Comparison of ENCODE assay signal across 8 cellular contexts in the genomic region with DNA sequence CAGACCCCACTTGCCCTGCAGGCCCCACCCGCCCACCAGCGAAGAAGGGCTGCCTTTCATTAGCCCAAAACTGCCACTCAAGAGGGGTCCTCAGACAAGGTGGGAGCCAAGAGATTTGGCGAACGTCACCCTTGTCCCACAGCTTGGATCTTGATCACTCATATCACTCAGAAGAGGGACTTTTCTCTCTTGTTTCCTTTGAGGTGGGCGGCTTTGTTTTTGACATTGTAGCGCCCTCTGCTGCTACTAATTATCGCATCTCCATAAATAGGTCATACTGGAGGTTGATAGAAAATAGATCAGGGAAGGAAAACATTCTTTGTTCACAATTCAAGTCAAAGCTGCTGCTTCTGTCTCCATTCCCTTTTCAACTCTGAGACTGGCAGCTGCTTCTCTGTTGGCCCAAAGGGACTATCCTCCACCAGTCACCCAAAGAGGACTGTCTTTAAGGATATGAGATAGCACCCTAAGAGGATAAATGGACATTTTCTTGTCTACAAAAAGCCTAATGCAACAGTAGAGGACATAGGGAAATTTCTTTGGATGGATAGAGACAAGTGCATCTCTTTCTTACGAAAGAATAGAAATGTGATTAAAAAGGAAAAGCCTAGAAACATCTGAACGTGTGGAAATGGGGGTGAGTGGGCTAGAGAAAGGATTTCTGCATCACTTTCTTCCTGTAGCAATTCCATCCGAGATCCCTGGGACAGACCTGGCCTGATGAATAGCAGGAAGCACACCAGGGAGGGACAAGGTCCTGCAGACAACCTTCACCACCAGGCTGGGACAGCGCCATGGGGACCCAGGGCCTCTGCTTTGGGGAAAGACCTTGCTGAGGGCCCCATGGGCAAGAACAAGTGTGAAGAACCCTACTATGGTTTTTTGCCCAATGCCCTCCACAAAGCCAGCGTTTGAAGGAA.
DNase-seq lines count a peak whose midpoint lies in the region; ATAC-seq, FAIRE-seq and TF ChIP-seq lines count a peak whose summit lies in the region.

No MANE protein-coding gene starts in this region.

- intact Hi-C loops in K562 (cut with micrococcal nuclease), result loop anchor here (1.0 to 5.0 kb wide), 3 partner anchors 41 to 156 kb away; no protein-coding TSS in a partner anchor

- H3K4me3 ChIP-seq in K562, result no peak overlapping the region
- no peak overlapping the region for H3K4me3 ChIP-seq in upper lobe of left lung

- BruUV-seq in K562 (replicated peaks; lab: Mats Ljungman, UMichigan), result no TSS peak

- TF ChIP-seq CTCF in K562 (IDR thresholded peaks at IDR 0.05 in 2 of 3, conservative IDR thresholded peaks at IDR 0.05 in 1 of 3; ENCODE audit: insufficient read depth in 2 of 3, low read depth in 1 of 3, low read length in 3 of 3), result peak; percentile 54 to 74 (median 65); a peak in 5 of 6 replicates
- peak; percentile 34 to 74 (median 58) for TF ChIP-seq CTCF in upper lobe of left lung (IDR thresholded peaks at IDR 0.05)

- CTCF ChIA-PET in HEK293T (lab: Yijun Ruan, JAX), result interaction anchor here (0.8 to 3.8 kb wide), 4 partner anchors 15 to 154 kb away, joined by 4 to 27 read pairs (median 6); no protein-coding TSS in a partner anchor
- CTCF ChIA-PET in K562 (lab: Yijun Ruan, JAX; ENCODE audit: low intra/inter-chr PET ratio), result interaction anchor here (1.2 to 4.2 kb wide), 4 partner anchors 81 to 159 kb away, joined by 6 to 33 read pairs (median 14); no protein-coding TSS in a partner anchor

- H3K9me3 ChIP-seq in K562 (replicated peaks; ENCODE audit: control insufficient read depth, insufficient read depth, low read depth, low read length) (no peaks in the 10 kb centered on the region), upper lobe of left lung (no peaks in the 10 kb centered on the region)

- H3K27me3 ChIP-seq in K562 (ENCODE audit: control insufficient read depth in 2 of 2, insufficient read depth in 2 of 2, low read length in 2 of 2) (peaks cover 2 to 9% of the 10 kb centered on the region in 2 experiments; a peak in 3 of 5 replicates), upper lobe of left lung (no peaks in the 10 kb centered on the region)

- TF ChIP-seq EP300 in K562 (IDR thresholded peaks at IDR 0.05; ENCODE audit: low read length), result no peak
- TF ChIP-seq EP300 in upper lobe of left lung (IDR thresholded peaks at IDR 0.05), result no peak

- TF ChIP-seq POLR2A in K562 (conservative IDR thresholded peaks at IDR 0.05), result no peak
- no peak for TF ChIP-seq POLR2A in upper lobe of left lung (IDR thresholded peaks at IDR 0.05)

- H3K36me3 ChIP-seq in K562 (ENCODE audit: control insufficient read depth, insufficient read depth, low read length) (no peaks in the 10 kb centered on the region), upper lobe of left lung (no peaks in the 10 kb centered on the region)

- no peak overlapping the region for H3K9ac ChIP-seq in K562 (ENCODE audit: insufficient read depth in 1 of 2, low read depth in 2 of 2, low read length in 2 of 2)

- peak; percentile 80 to 88 for TF ChIP-seq RAD21 in K562 (CRISPR knock-in tag; conservative IDR thresholded peaks at IDR 0.05 in 1 of 2, IDR thresholded peaks at IDR 0.05 in 1 of 2)

- no peaks in the 10 kb centered on the region for H3K9me1 ChIP-seq in K562 (ENCODE audit: control insufficient read depth, insufficient read depth, low read length)

- POLR2A ChIA-PET in HEK293T (lab: Yijun Ruan, JAX) (no interaction called here), K562 (lab: Yijun Ruan, JAX) (no interaction called here)

- in situ Hi-C loops in K562 (cut with MboI), result loop anchor here (5.0 to 10.0 kb wide), 2 partner anchors 81 to 168 kb away; no protein-coding TSS in a partner anchor

- H4K20me1 ChIP-seq in K562 (replicated peaks; ENCODE audit: control insufficient read depth, insufficient read depth, low read length), result no peaks in the 10 kb centered on the region

- WGBS in K562 (ENCODE audit: insufficient coverage, low coverage, missing lambda C conversion rate), result 4% methylated on average over 10 of the region's 12 CpGs
- 45 to 46% methylated on average over 9 to 12 of the region's 12 CpGs for WGBS in upper lobe of left lung, 2 donors

- H3K4me1 ChIP-seq in K562 (replicated peaks in 1 of 2; ENCODE audit: control insufficient read depth in 2 of 2, insufficient read depth in 2 of 2, low read length in 2 of 2) (peaks cover 0 to 3% of the 10 kb centered on the region in 2 experiments; a peak in 4 of 5 replicates), upper lobe of left lung (peaks cover 0 to 17% (median 3%) of the 10 kb centered on the region in 4 donors)

- peak overlapping the region; percentile 44; the same call in 1 of the 2 replicates for H2AFZ ChIP-seq in K562 (ENCODE audit: low read depth, low read length)

- no peaks in the 10 kb centered on the region for H3K79me2 ChIP-seq in K562 (ENCODE audit: control insufficient read depth, insufficient read depth, low read length)

- ATAC-seq in K562 (peak; percentile 71), upper lobe of left lung (ENCODE audit: low FRiP score in 2 of 2) (peak in 1 of 2 donors; percentile 68), GM21447 (IDR thresholded peaks at IDR 0.05; ENCODE audit: unreplicated experiment) (no peak)

- H3K27ac ChIP-seq in K562 (ENCODE audit: extremely low read depth, low read depth, low read length) (no peak overlapping the region), upper lobe of left lung (no peak overlapping the region)

- FAIRE-seq in K562 (lab: Jason Lieb, UNC), result peak; percentile 80

- H3K4me2 ChIP-seq in K562 (ENCODE audit: insufficient read depth, low read length), result no peak overlapping the region

- DNase-seq in ELR (ENCODE audit: low read depth) (peak; percentile 57), HEK293T (ENCODE audit: extremely low spot score) (peak; percentile 43), NCI-H2196 (lab: John Stamatoyannopoulos, UW; ENCODE audit: unreplicated experiment) (peak; percentile 9), K562 (ENCODE audit: extremely low read depth in 1 of 4, low spot score in 3 of 4) (peak; percentile 12 to 55 (median 22)), kidney tubule cell (ENCODE audit: low spot score) (peak; percentile 67), upper lobe of left lung (peak in 1 of 2 donors; percentile 44)
- no peak for DNase-seq in activated CD8-positive, alpha-beta memory T cell treated with anti-CD3 and anti-CD28 coated beads, Interleukin-2, amount 50 U/mL, for 48 hours

TF ChIP-seq in HEK293T, 16 proteins besides CTCF, POLR2A, EP300 and RAD21:
- no peak for TF ChIP-seq FOXM1 (IDR thresholded peaks at IDR 0.05; ENCODE audit: borderline replicate concordance)
- TF ChIP-seq BHLHE40 (IDR thresholded peaks at IDR 0.05; ENCODE audit: borderline replicate concordance), result no peak
- no peak for TF ChIP-seq ELF4 (IDR thresholded peaks at IDR 0.05)
- no peak for TF ChIP-seq FOXA1 (IDR thresholded peaks at IDR 0.05)
- TF ChIP-seq CTBP1 (IDR thresholded peaks at IDR 0.05; ENCODE audit: borderline replicate concordance), result no peak
- no peak for TF ChIP-seq HDGF (IDR thresholded peaks at IDR 0.05; ENCODE audit: borderline replicate concordance)
- TF ChIP-seq SP1 (IDR thresholded peaks at IDR 0.05), result no peak
- no peak for TF ChIP-seq L3MBTL2 (conservative IDR thresholded peaks at IDR 0.05)
- no peak for TF ChIP-seq LEF1 (IDR thresholded peaks at IDR 0.05; ENCODE audit: borderline replicate concordance)
- no peak for TF ChIP-seq TARDBP (IDR thresholded peaks at IDR 0.05)
- no peak for TF ChIP-seq PKNOX1 (IDR thresholded peaks at IDR 0.05)
- no peak for TF ChIP-seq NFRKB (IDR thresholded peaks at IDR 0.05)

TF ChIP-seq in K562, 482 proteins besides CTCF, POLR2A, EP300 and RAD21:
- TF ChIP-seq, protein P1, sequence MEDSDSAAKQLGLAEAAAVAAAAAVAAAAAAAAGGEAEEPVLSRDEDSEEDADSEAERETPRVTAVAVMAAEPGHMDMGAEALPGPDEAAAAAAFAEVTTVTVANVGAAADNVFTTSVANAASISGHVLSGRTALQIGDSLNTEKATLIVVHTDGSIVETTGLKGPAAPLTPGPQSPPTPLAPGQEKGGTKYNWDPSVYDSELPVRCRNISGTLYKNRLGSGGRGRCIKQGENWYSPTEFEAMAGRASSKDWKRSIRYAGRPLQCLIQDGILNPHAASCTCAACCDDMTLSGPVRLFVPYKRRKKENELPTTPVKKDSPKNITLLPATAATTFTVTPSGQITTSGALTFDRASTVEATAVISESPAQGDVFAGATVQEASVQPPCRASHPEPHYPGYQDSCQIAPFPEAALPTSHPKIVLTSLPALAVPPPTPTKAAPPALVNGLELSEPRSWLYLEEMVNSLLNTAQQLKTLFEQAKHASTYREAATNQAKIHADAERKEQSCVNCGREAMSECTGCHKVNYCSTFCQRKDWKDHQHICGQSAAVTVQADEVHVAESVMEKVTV (CRISPR knock-in tag; IDR thresholded peaks at IDR 0.05), result peak; percentile 60; the same call in 1 of the 2 replicates
- TF ChIP-seq SMC3 (conservative IDR thresholded peaks at IDR 0.05; ENCODE audit: insufficient read depth, low read depth, low read length) (peak; percentile 70), TAF9B (IDR thresholded peaks at IDR 0.05; ENCODE audit: partially characterized antibody) (no peak)
